Comparison of ENCODE assay signal across 22 cellular contexts in the genomic region with DNA sequence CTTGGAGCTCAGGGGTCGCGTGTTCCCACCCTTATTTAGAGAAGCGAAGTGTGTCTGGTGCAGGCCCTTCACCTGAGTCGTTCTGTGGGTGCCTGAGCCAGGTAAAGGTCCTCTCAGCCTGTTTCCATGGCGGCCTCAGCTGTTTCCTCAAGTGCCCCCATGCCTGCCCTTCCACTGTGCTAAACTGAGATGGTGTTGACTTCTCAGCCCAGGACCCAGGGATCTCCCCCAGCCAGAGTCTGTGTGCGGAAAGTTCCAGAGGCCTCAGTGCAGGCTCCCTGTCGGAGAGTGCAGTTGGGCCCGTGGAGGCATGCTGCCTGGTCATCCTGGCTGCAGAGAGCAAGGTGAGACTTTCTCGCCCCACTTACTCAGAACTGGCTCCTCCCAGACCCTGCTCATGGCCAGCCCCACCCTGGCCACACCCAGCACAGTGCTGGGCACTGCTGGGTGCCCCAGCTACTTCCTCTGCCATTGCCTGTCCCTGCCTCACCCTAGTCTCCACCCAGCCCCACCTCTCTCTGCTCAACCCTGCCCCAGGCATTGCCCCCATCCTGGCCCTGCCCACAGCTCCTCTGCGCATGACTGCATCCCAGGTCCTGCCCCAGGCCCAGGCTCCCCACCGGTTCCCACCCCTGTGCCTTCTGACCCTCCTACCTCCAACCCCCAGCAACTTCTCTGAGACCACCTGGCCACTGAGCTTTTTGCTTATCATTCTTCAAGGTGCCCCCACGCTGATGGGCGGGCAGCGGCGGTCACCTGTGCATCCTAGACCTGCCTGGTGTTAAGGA. TPM values are rescaled to one million over a fixed set of nuclear protein-coding genes. Genes with fewer than 3 reads are reported as not detected.
DNase-seq lines count a peak whose midpoint lies in the region; ATAC-seq and TF ChIP-seq lines count a peak whose summit lies in the region.
"Had no signal": no experiment of that assay in that cellular context is flagged by ENCODE, and none has a peak within 500 bp of the region (broad histone marks: within the 10 kb centered on the region; RNA-seq: fewer than 3 reads in every experiment).

No MANE protein-coding gene starts in this region.

- H3K9me3 ChIP-seq in upper lobe of right lung (no peaks in the 10 kb centered on the region), SK-N-SH (no peaks in the 10 kb centered on the region)
- H3K9me3 ChIP-seq: prostate gland, thoracic aorta had no signal

- no peak for TF ChIP-seq EP300 in SK-N-SH (IDR thresholded peaks at IDR 0.05; ENCODE audit: borderline replicate concordance in 1 of 2, low read depth in 1 of 2, low read length in 1 of 2)

- H2AFZ ChIP-seq in SK-N-SH (ENCODE audit: low read depth) = no peak overlapping the region

- H3K4me3 ChIP-seq in upper lobe of right lung (no peak overlapping the region), SK-N-SH (ENCODE audit: low read depth in 2 of 2, low read length in 1 of 2) (no peak overlapping the region)
- H3K4me3 ChIP-seq: prostate gland, skin epidermis, thoracic aorta had no signal

- 95% methylated on average over 15 of the region's 15 CpGs for WGBS in SK-N-SH (ENCODE audit: low lambda C conversion rate)

- intact Hi-C loops in upper lobe of right lung (cut with DNase I) = no loop called here

- TF ChIP-seq CTCF in upper lobe of right lung (IDR thresholded peaks at IDR 0.05) = no peak
- no peak for TF ChIP-seq CTCF in SK-N-SH (IDR thresholded peaks at IDR 0.05)

- no peaks in the 10 kb centered on the region for H3K27me3 ChIP-seq in upper lobe of right lung
- no peaks in the 10 kb centered on the region for H3K27me3 ChIP-seq in SK-N-SH (ENCODE audit: insufficient read depth)

- peaks cover 29% of the 10 kb centered on the region for H3K79me2 ChIP-seq in SK-N-SH (ENCODE audit: insufficient read depth)

- peak overlapping the region; percentile 45 for H3K27ac Mint-ChIP-seq in stimulated activated naive CD8-positive, alpha-beta T cell treated with anti-CD3 and anti-CD28 coated beads, Interleukin-15, Interleukin-2, amounts not matched to agents 100 ng/mL and 50 ng/mL, for 24 hours
- H3K27ac Mint-ChIP-seq in activated CD8-positive, alpha-beta T cell treated with anti-CD3 and anti-CD28 coated beads, Interleukin-2, amount 10 ng/mL, durations not matched to agents 7 days and 5 days = peak overlapping the region; percentile 46
- H3K27ac Mint-ChIP-seq: HFFc6 had no signal

- ATAC-seq in stimulated activated naive CD8-positive, alpha-beta T cell treated with anti-CD3 and anti-CD28 coated beads, Interleukin-15, Interleukin-2, amounts not matched to agents 100 U/mL and 50 U/mL, for 24 hours = no peak
- no peak for ATAC-seq in activated CD8-positive, alpha-beta T cell treated with anti-CD3 and anti-CD28 coated beads, Interleukin-2, amount 10 ng/mL, durations not matched to agents 7 days and 5 days
- ATAC-seq in upper lobe of right lung = peak; percentile 7

- no peaks in the 10 kb centered on the region for H3K4me1 ChIP-seq in upper lobe of right lung
- H3K4me1 ChIP-seq in SK-N-SH (ENCODE audit: control insufficient read depth in 1 of 2, insufficient read depth in 2 of 2, low read depth in 1 of 2, low read length in 1 of 2) = peaks cover 0 to 23% of the 10 kb centered on the region in 2 experiments; a peak in 1 of 4 replicates
- H3K4me1 ChIP-seq: prostate gland had no signal

- peaks cover 38% of the 10 kb centered on the region for H3K36me3 Mint-ChIP-seq in stimulated activated naive CD8-positive, alpha-beta T cell treated with anti-CD3 and anti-CD28 coated beads, Interleukin-15, Interleukin-2, amounts not matched to agents 100 ng/mL and 50 ng/mL, for 24 hours (ENCODE audit: low read depth)
- peaks cover 67% of the 10 kb centered on the region for H3K36me3 Mint-ChIP-seq in activated CD8-positive, alpha-beta T cell treated with anti-CD3 and anti-CD28 coated beads, Interleukin-2, amount 10 ng/mL, durations not matched to agents 7 days and 5 days (ENCODE audit: low read depth)

- H3K9me2 ChIP-seq in SK-N-SH = no peaks in the 10 kb centered on the region

- POLR2A ChIA-PET in activated CD8-positive, alpha-beta T cell treated with anti-CD3 and anti-CD28 coated beads, Interleukin-2, amount 10 ng/mL, durations not matched to agents 7 days and 5 days (lab: Charles Lee) = no interaction called here
- POLR2A ChIA-PET in SK-N-SH (lab: Yijun Ruan, JAX) = interaction anchor here (0.9 to 1.2 kb wide), 2 partner anchors 21 to 67 kb away, joined by 3 to 4 read pairs; no protein-coding TSS in a partner anchor

- H3K9me3 Mint-ChIP-seq in stimulated activated naive CD8-positive, alpha-beta T cell treated with anti-CD3 and anti-CD28 coated beads, Interleukin-15, Interleukin-2, amounts not matched to agents 100 ng/mL and 50 ng/mL, for 24 hours = no peaks in the 10 kb centered on the region
- no peaks in the 10 kb centered on the region for H3K9me3 Mint-ChIP-seq in activated CD8-positive, alpha-beta T cell treated with anti-CD3 and anti-CD28 coated beads, Interleukin-2, amount 10 ng/mL, durations not matched to agents 7 days and 5 days (ENCODE audit: insufficient read depth)
- H3K9me3 Mint-ChIP-seq: HFFc6, neural crest cell had no signal

- no peak for DNase-seq in stimulated activated naive CD8-positive, alpha-beta T cell treated with anti-CD3 and anti-CD28 coated beads, Interleukin-15, Interleukin-2, amounts not matched to agents 100 U/mL and 50 U/mL, for 24 hours
- DNase-seq in activated CD8-positive, alpha-beta T cell treated with anti-CD3 and anti-CD28 coated beads, Interleukin-2, amount 10 ng/mL, durations not matched to agents 7 days and 5 days = no peak
- DNase-seq in left kidney (ENCODE audit: low read depth, low spot score) = peak; percentile 12
- DNase-seq in upper lobe of right lung = no peak
- DNase-seq in AG08396 (ENCODE audit: low spot score) = no peak
- DNase-seq in SK-N-SH = no peak
- DNase-seq in medulla oblongata (ENCODE audit: extremely low spot score) = no peak
- DNase-seq: AML-193; anterior cingulate cortex; HFFc6; Karpas-422; NCI-H1092 treated with DMSO at 0.1 percent for 48 hours; NCI-H2081; NCI-H524 treated with DMSO at 0.1 percent for 48 hours; SIG-M5; stimulated activated CD4-positive, alpha-beta T cell treated with anti-CD3 and anti-CD28 coated beads, Interleukin-4, amount 100 ng/mL, for 24 hours had no signal

- no peaks in the 10 kb centered on the region for H3K27me3 Mint-ChIP-seq in stimulated activated naive CD8-positive, alpha-beta T cell treated with anti-CD3 and anti-CD28 coated beads, Interleukin-15, Interleukin-2, amounts not matched to agents 100 ng/mL and 50 ng/mL, for 24 hours
- H3K27me3 Mint-ChIP-seq in activated CD8-positive, alpha-beta T cell treated with anti-CD3 and anti-CD28 coated beads, Interleukin-2, amount 10 ng/mL, durations not matched to agents 7 days and 5 days (ENCODE audit: low read depth) = no peaks in the 10 kb centered on the region

- no peak overlapping the region for H3K4me3 Mint-ChIP-seq in stimulated activated naive CD8-positive, alpha-beta T cell treated with anti-CD3 and anti-CD28 coated beads, Interleukin-15, Interleukin-2, amounts not matched to agents 100 ng/mL and 50 ng/mL, for 24 hours
- no peak overlapping the region for H3K4me3 Mint-ChIP-seq in activated CD8-positive, alpha-beta T cell treated with anti-CD3 and anti-CD28 coated beads, Interleukin-2, amount 10 ng/mL, durations not matched to agents 7 days and 5 days
- H3K4me3 Mint-ChIP-seq: HFFc6, neural crest cell had no signal

- peaks cover 5% of the 10 kb centered on the region for H4K20me1 ChIP-seq in SK-N-SH (ENCODE audit: insufficient read depth)

- no peak overlapping the region for H3K4me2 ChIP-seq in SK-N-SH

- H3K4me1 Mint-ChIP-seq in stimulated activated naive CD8-positive, alpha-beta T cell treated with anti-CD3 and anti-CD28 coated beads, Interleukin-15, Interleukin-2, amounts not matched to agents 100 ng/mL and 50 ng/mL, for 24 hours (ENCODE audit: low read depth) = peaks cover 16% of the 10 kb centered on the region
- H3K4me1 Mint-ChIP-seq in activated CD8-positive, alpha-beta T cell treated with anti-CD3 and anti-CD28 coated beads, Interleukin-2, amount 10 ng/mL, durations not matched to agents 7 days and 5 days (ENCODE audit: low read depth) = peaks cover 24% of the 10 kb centered on the region
- H3K4me1 Mint-ChIP-seq: neural crest cell had no signal

- H3K9ac ChIP-seq in SK-N-SH = no peak overlapping the region

- peaks cover 87% of the 10 kb centered on the region for H3K36me3 ChIP-seq in upper lobe of right lung
- H3K36me3 ChIP-seq in SK-N-SH (replicated peaks in 1 of 2; ENCODE audit: control insufficient read depth in 1 of 2, insufficient read depth in 2 of 2, low read length in 1 of 2) = peaks cover 30 to 58% of the 10 kb centered on the region in 2 experiments

- no peak for TF ChIP-seq RAD21 in SK-N-SH (IDR thresholded peaks at IDR 0.05; ENCODE audit: low read length)

- H3K27ac ChIP-seq in upper lobe of right lung = no peak overlapping the region
- H3K27ac ChIP-seq in SK-N-SH (ENCODE audit: low read depth in 2 of 2, low read length in 1 of 2) = no peak overlapping the region
- H3K27ac ChIP-seq: prostate gland, skin epidermis, thoracic aorta had no signal

- CTCF ChIA-PET in activated CD8-positive, alpha-beta T cell treated with anti-CD3 and anti-CD28 coated beads, Interleukin-2, amount 10 ng/mL, durations not matched to agents 7 days and 5 days (lab: Charles Lee) = interaction anchor here (0.7 to 1.3 kb wide), 2 partner anchors 19 to 95 kb away, joined by 3 to 4 read pairs; no protein-coding TSS in a partner anchor
- CTCF ChIA-PET in SK-N-SH (lab: Yijun Ruan, JAX) = interaction anchor here (1.1 to 3.0 kb wide), 3 partner anchors 44 to 95 kb away, joined by 3 to 14 read pairs (median 5); no protein-coding TSS in a partner anchor

- H3F3A ChIP-seq in SK-N-SH (replicated peaks; ENCODE audit: insufficient read depth) = no peaks in the 10 kb centered on the region

TF ChIP-seq in SK-N-SH, 30 proteins besides CTCF, POLR2A, EP300 and RAD21 (continues in another document):
- TF ChIP-seq RCOR1 (IDR thresholded peaks at IDR 0.05; ENCODE audit: low read length) = no peak
- TF ChIP-seq JUND (IDR thresholded peaks at IDR 0.05) = no peak
- no peak for TF ChIP-seq EZH2phosphoT487 (IDR thresholded peaks at IDR 0.05; ENCODE audit: borderline replicate concordance, low read depth)
- TF ChIP-seq TAF1 (IDR thresholded peaks at IDR 0.05; ENCODE audit: borderline replicate concordance, low read depth, low read length) = no peak
- no peak for TF ChIP-seq FOSL2 (IDR thresholded peaks at IDR 0.05; ENCODE audit: borderline replicate concordance, low read depth)

RNA-seq across cellular contexts. Expression of a gene that starts 20.3 kb away (rescaled TPM):
- total RNA-seq in activated CD8-positive, alpha-beta T cell treated with anti-CD3 and anti-CD28 coated beads, Interleukin-2, amount 10 ng/mL, durations not matched to agents 7 days and 5 days = under 1 TPM; 0.05 to 0.16 TPM
- total RNA-seq in upper lobe of right lung = 2.3 TPM
- 1.5 and 2.8 TPM in 2 replicates for polyA plus RNA-seq in SK-N-SH (2012; rRNA removed)
- polyA plus RNA-seq in SK-N-SH (2012; cell fraction: cytosol; rRNA removed) = 1.1 and 1.9 TPM in 2 replicates
- 5.8 and 9.2 TPM in 2 replicates for polyA plus RNA-seq in SK-N-SH (2012; cell fraction: nucleus; rRNA removed)
- total RNA-seq: G401 had no signal

RNA-seq across cellular contexts. Expression of a gene that starts 43.1 kb away (rescaled TPM):
- total RNA-seq in activated CD8-positive, alpha-beta T cell treated with anti-CD3 and anti-CD28 coated beads, Interleukin-2, amount 10 ng/mL, durations not matched to agents 7 days and 5 days = 100 to 1,000 TPM; 133 to 137 TPM
- total RNA-seq in upper lobe of right lung = 59.4 TPM
- 76.2 and 89.4 TPM in 2 replicates for polyA plus RNA-seq in SK-N-SH (2012; rRNA removed)
- 29.3 and 48.3 TPM in 2 replicates for polyA plus RNA-seq in SK-N-SH (2012; cell fraction: cytosol; rRNA removed)
- polyA plus RNA-seq in SK-N-SH (2012; cell fraction: nucleus; rRNA removed) = 211 and 212 TPM in 2 replicates
